ENCODE assay signal across 8 cellular contexts in the genomic region with DNA sequence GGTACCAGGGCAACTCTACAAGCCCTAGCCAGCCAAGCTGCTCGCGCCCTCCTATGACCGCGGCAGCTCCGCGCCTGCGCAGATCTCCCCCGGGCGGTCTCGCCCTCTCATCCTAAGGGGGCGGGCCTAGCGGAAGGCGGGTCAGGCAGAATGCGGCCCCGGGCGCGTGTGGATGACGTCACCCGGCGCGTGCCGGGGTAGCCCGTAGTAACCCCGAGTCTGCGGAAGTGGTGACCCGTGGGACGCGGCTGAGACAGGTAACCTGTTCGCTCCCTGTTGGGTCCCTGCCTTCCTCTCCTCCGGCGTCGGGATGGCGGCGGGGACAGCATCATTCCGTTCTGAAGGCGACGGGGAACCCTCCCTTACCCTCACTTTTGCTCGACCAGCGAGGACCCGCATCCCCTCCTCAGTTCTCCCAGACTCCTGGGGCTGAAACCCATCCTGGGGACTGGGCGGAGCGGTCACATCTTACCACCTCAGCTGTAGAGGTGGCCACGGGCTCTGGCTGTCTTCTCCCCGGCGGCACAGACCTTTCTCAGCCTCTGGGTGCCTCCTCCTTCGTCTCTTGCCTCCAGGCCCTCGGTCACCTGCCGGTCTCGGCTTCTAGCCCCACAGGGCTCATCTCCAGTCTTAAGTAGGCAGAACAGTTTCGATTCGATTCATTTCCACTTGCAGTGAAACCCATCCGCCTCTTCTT. TPM values are rescaled to one million over a fixed set of nuclear protein-coding genes. Genes with fewer than 3 reads are reported as not detected.
A peak's percentile ranks its signal among the peaks of the same experiment; 100 is the strongest.
DNase-seq lines count a peak whose midpoint lies in the region; ATAC-seq and TF ChIP-seq lines count a peak whose summit lies in the region.

A gene with protein sequence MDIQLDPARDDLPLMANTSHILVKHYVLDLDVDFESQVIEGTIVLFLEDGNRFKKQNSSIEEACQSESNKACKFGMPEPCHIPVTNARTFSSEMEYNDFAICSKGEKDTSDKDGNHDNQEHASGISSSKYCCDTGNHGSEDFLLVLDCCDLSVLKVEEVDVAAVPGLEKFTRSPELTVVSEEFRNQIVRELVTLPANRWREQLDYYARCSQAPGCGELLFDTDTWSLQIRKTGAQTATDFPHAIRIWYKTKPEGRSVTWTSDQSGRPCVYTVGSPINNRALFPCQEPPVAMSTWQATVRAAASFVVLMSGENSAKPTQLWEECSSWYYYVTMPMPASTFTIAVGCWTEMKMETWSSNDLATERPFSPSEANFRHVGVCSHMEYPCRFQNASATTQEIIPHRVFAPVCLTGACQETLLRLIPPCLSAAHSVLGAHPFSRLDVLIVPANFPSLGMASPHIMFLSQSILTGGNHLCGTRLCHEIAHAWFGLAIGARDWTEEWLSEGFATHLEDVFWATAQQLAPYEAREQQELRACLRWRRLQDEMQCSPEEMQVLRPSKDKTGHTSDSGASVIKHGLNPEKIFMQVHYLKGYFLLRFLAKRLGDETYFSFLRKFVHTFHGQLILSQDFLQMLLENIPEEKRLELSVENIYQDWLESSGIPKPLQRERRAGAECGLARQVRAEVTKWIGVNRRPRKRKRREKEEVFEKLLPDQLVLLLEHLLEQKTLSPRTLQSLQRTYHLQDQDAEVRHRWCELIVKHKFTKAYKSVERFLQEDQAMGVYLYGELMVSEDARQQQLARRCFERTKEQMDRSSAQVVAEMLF (plus strand): TSS at position 205 of the 697 bp plus-strand sequence. CDS start 33,085 bp downstream, outside the sequence.

- H3K27me3 Mint-ChIP-seq in naive B cell = peaks cover 0 to 8% (median 0%) of the 10 kb centered on the region in 3 donors
- no peaks in the 10 kb centered on the region for H3K27me3 Mint-ChIP-seq in stimulated activated memory B cell treated with anti-CD40 and anti-IgM and Interleukin-4, amounts not matched to agents 10 μg/mL and 1 μg/mL and 100 μg/mL, for 72 hours

- no peaks in the 10 kb centered on the region for H3K9me2 ChIP-seq in GM23248 (ENCODE audit: insufficient read depth)

- H2AFZ ChIP-seq in DND-41 (ENCODE audit: low read depth, low read length) (peak within 1 kb of the TSS; percentile 89), GM23248 (peak within 1 kb of the TSS; percentile 92)

- peak; percentile 93 for ATAC-seq in DND-41 (ENCODE audit: insufficient read depth, low read depth)
- peak; percentile 95 to 97 for ATAC-seq in naive B cell (ENCODE audit: low read depth in 2 of 2)
- peak; percentile 99 for ATAC-seq in stimulated activated memory B cell treated with anti-CD40 and anti-IgM and Interleukin-4, amounts not matched to agents 10 μg/mL and 1 μg/mL and 100 μg/mL, for 72 hours

- peak within 1 kb of the TSS; percentile 93 to 100 (median 98) for H3K4me3 Mint-ChIP-seq in naive B cell
- H3K4me3 Mint-ChIP-seq in stimulated activated memory B cell treated with anti-CD40 and anti-IgM and Interleukin-4, amounts not matched to agents 10 μg/mL and 1 μg/mL and 100 μg/mL, for 72 hours = peak within 1 kb of the TSS; percentile 94

- H3K9ac ChIP-seq in DND-41 (ENCODE audit: low read depth, low read length) = peak within 1 kb of the TSS; percentile 66
- peak within 1 kb of the TSS; percentile 91 for H3K9ac ChIP-seq in GM23248

- H3K4me3 ChIP-seq in DND-41 (ENCODE audit: low read depth in 1 of 2, low read length in 2 of 2) (peak within 1 kb of the TSS; percentile 41 to 86), GM23248 (peak within 1 kb of the TSS; percentile 87)

- peak within 1 kb of the TSS; percentile 98 to 100 (median 100) for H3K27ac Mint-ChIP-seq in naive B cell
- H3K27ac Mint-ChIP-seq in stimulated activated memory B cell treated with anti-CD40 and anti-IgM and Interleukin-4, amounts not matched to agents 10 μg/mL and 1 μg/mL and 100 μg/mL, for 72 hours = peak within 1 kb of the TSS; percentile 95

- peak; percentile 96 for DNase-seq in DND-41
- DNase-seq in GM23248 = peak; percentile 97
- peak; percentile 91 to 92 for DNase-seq in Kasumi-1 (lab: John Stamatoyannopoulos, UW)
- DNase-seq in RPMI7951 (ENCODE audit: low read depth) = peak; percentile 89
- DNase-seq in activated T-helper 1 cell treated with anti-CD3 and anti-CD28 coated beads, Interleukin-2, amount 50 U/mL, for 16 hours (ENCODE audit: low read depth in 1 of 2, low spot score in 1 of 2) = peak; percentile 99 to 100
- DNase-seq in fibroblast of gingiva (ENCODE audit: low read depth) = peak; percentile 94
- DNase-seq in naive B cell = peak; percentile 99

- TF ChIP-seq CTCF in DND-41 (IDR thresholded peaks at IDR 0.05; ENCODE audit: borderline replicate concordance, extremely low read depth, low read length, poor library complexity, severe bottlenecking) = no peak

- H3K9me3 ChIP-seq in DND-41 (ENCODE audit: insufficient read depth, low read length, severe bottlenecking) (no peaks in the 10 kb centered on the region), GM23248 (ENCODE audit: low read depth) (no peaks in the 10 kb centered on the region)

- peaks cover 16 to 17% (median 17%) of the 10 kb centered on the region in 3 donors for H3K4me1 Mint-ChIP-seq in naive B cell
- peaks cover 15% of the 10 kb centered on the region for H3K4me1 Mint-ChIP-seq in stimulated activated memory B cell treated with anti-CD40 and anti-IgM and Interleukin-4, amounts not matched to agents 10 μg/mL and 1 μg/mL and 100 μg/mL, for 72 hours

- H3K4me2 ChIP-seq in DND-41 (ENCODE audit: insufficient read depth, low read length) = peak within 1 kb of the TSS; percentile 70
- peak within 1 kb of the TSS; percentile 97 for H3K4me2 ChIP-seq in GM23248 (ENCODE audit: unreplicated experiment)

- WGBS in GM23248 (ENCODE audit: low coverage in 1 of 2, low lambda C conversion rate in 2 of 2, missing lambda C conversion rate in 2 of 2), 2 experiments = 1% methylated on average over 49 to 52 of the region's 52 CpGs

- H3K4me1 ChIP-seq in DND-41 (ENCODE audit: insufficient read depth, low read length) = peaks cover 17% of the 10 kb centered on the region
- 0 out of 2 replicates have a peak, but pooled peaks cover 9% of the 10 kb centered on the region for H3K4me1 ChIP-seq in GM23248 (ENCODE audit: insufficient read depth)

- no peaks in the 10 kb centered on the region for H3K36me3 ChIP-seq in DND-41 (ENCODE audit: insufficient read depth, low read length)
- no peaks in the 10 kb centered on the region for H3K36me3 ChIP-seq in GM23248 (ENCODE audit: low read depth)

- H3K27ac ChIP-seq in DND-41 (ENCODE audit: low read length) (peak within 1 kb of the TSS; percentile 74), GM23248 (peak within 1 kb of the TSS; percentile 40)

- no peaks in the 10 kb centered on the region for H3K27me3 ChIP-seq in DND-41 (ENCODE audit: insufficient read depth, low read length, poor library complexity)
- H3K27me3 ChIP-seq in GM23248 (replicated peaks; ENCODE audit: insufficient read depth) = no peaks in the 10 kb centered on the region

- H3K79me2 ChIP-seq in DND-41 (ENCODE audit: insufficient read depth, low read length) (peaks cover 18% of the 10 kb centered on the region), GM23248 (ENCODE audit: insufficient read depth) (peaks cover 32% of the 10 kb centered on the region)

- no peaks in the 10 kb centered on the region for H4K20me1 ChIP-seq in DND-41 (ENCODE audit: insufficient read depth, low read length)
- H4K20me1 ChIP-seq in GM23248 (ENCODE audit: insufficient read depth) = no peaks in the 10 kb centered on the region

- peaks cover 0 to 5% (median 0%) of the 10 kb centered on the region in 7 donors for H3K9me3 Mint-ChIP-seq in naive B cell
- peaks cover 3% of the 10 kb centered on the region for H3K9me3 Mint-ChIP-seq in stimulated activated memory B cell treated with anti-CD40 and anti-IgM and Interleukin-4, amounts not matched to agents 10 μg/mL and 1 μg/mL and 100 μg/mL, for 72 hours

- no peaks in the 10 kb centered on the region for H3F3A ChIP-seq in GM23248 (ENCODE audit: insufficient read depth)

- peaks cover 0 to 3% of the 10 kb centered on the region in 2 donors for H3K36me3 Mint-ChIP-seq in naive B cell
- H3K36me3 Mint-ChIP-seq in stimulated activated memory B cell treated with anti-CD40 and anti-IgM and Interleukin-4, amounts not matched to agents 10 μg/mL and 1 μg/mL and 100 μg/mL, for 72 hours = no peaks in the 10 kb centered on the region

- in situ Hi-C loops in GM23248 (cut with MboI) = no loop called here

RNA-seq across cellular contexts. Expression of the gene that starts here (rescaled TPM):
- total RNA-seq in GM23248 (2014; rRNA removed; shearing (Covaris generic)) = 90.0 and 90.5 TPM in 2 replicates
- polyA plus RNA-seq in GM23248 (2016; fragmentation: Nextera tagmentation; extraction: Ambion mirVana) = 118 and 120 TPM in 2 replicates
- 118 and 119 TPM in 2 replicates for total RNA-seq in RPMI7951 (2014; rRNA removed; shearing (Covaris generic))
- 10 to 100 TPM in 1 of 6 donors, 1 to 10 TPM in 5; 5.2 to 11.8 (median 8.2) TPM for polyA plus RNA-seq in naive B cell (ENCODE audit: low read depth in 6 of 6)

Comparison
In these comparisons a context has a peak if more than half of its experiments do, and no peak if none do; other contexts are left out.
1. Peak in every context shown above with its lines: DNase-seq, ATAC-seq, H3K4me3 ChIP-seq and H3K27ac ChIP-seq.